Comparison of ENCODE assay signal across 8 cellular contexts in the genomic region with DNA sequence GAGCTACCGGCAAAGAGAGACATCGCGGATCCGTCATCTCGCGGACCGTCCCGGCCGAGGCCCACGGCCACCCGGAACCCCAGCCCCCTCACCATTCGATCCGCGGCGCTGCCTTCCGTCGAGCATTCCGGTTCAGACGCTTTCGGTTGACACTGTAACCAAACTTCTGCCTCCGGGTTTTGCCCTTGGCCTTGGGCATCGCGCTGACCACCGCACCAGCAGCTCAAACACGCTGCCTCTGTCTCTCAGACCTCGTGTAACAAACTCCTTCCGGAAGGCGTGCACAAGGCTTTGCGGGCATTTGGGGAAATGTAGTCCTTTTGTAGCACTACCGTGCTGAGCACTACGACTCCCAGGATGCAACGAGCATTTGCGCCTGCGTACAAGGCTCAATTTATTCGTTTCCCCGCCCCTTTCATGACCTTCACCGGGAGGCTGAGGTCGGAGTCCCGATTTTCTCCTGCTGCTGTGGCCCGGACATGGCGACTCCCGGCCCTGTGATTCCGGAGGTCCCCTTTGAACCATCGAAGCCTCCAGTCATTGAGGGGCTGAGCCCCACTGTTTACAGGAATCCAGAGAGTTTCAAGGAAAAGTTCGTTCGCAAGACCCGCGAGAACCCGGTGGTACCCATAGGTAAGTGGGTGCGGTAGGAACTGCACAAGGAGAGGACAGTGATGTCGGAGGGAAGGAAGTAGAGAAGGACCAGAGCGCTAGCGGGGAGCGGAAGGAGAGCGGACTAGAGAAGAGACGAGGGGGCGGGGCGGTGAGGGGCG. TPM values are rescaled to one million over a fixed set of nuclear protein-coding genes. Genes with fewer than 3 reads are reported as not detected.
DNase-seq lines count a peak whose midpoint lies in the region; ATAC-seq, FAIRE-seq and TF ChIP-seq lines count a peak whose summit lies in the region.

Gene HIGD2A, plus strand, starts transcription at position 411 of the 773 bp plus-strand sequence. Its CDS starts 69 bp downstream, at position 480.
A gene with protein sequence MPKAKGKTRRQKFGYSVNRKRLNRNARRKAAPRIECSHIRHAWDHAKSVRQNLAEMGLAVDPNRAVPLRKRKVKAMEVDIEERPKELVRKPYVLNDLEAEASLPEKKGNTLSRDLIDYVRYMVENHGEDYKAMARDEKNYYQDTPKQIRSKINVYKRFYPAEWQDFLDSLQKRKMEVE (minus strand): TSS at position 258 of the 773 bp plus-strand sequence. CDS start 59 bp downstream, at position 199.

- WGBS in HepG2 (ENCODE audit: low lambda C conversion rate), result under 1% methylated on average over 42 of the region's 59 CpGs

- POLR2A ChIA-PET in HepG2 (lab: Yijun Ruan, JAX), result interaction anchor here (0.7 to 2.3 kb wide), 11 partner anchors 12 to 160 kb away, joined by 3 to 31 read pairs (median 4); partner anchors contain the start of genes CDHR2, KIAA1191 and RNF44

- H3K4me1 ChIP-seq in HepG2 (ENCODE audit: insufficient read depth, low read length), result peaks cover 31% of the 10 kb centered on the region

- peak within 1 kb of the TSS; percentile 71 to 93 (median 92) for H3K4me3 ChIP-seq in HepG2 (replicated peaks in 1 of 3; ENCODE audit: insufficient read depth in 1 of 3, low read depth in 2 of 3, low read length in 3 of 3)

- peaks cover 7 to 34% of the 10 kb centered on the region in 2 experiments for H3K36me3 ChIP-seq in HepG2 (replicated peaks in 1 of 2; ENCODE audit: control insufficient read depth in 1 of 2, insufficient read depth in 2 of 2, low read length in 2 of 2)

- TF ChIP-seq EP300 in HepG2 (IDR thresholded peaks at IDR 0.05; ENCODE audit: low read depth in 2 of 2, low read length in 2 of 2) (no peak), HepG2 (CRISPR knock-in tag; IDR thresholded peaks at IDR 0.05; ENCODE audit: borderline replicate concordance) (peak; percentile 71; the same call in 1 of the 2 replicates)

- peaks cover 11% of the 10 kb centered on the region; the same call in 1 of the 2 replicates for H4K20me1 ChIP-seq in HepG2 (ENCODE audit: insufficient read depth, low read length)

- peaks cover 42% of the 10 kb centered on the region for H3K79me2 ChIP-seq in HepG2 (ENCODE audit: insufficient read depth, low read length)

- peak within 1 kb of the TSS; percentile 85 for H2AFZ ChIP-seq in HepG2 (ENCODE audit: low read length)

- H3K27ac ChIP-seq in C4-2B (peak within 1 kb of the TSS; percentile 94), HepG2 (ENCODE audit: extremely low read length, insufficient read depth, low read length) (peak within 1 kb of the TSS; percentile 99)

- intact Hi-C loops in HepG2 (cut with micrococcal nuclease; ENCODE audit: unreplicated experiment), result loop anchor here (1.0 kb wide), 1 partner anchor 16 kb away; no protein-coding TSS in a partner anchor

- H3K9ac ChIP-seq in HepG2 (ENCODE audit: insufficient read depth, low read depth, low read length), result peak within 1 kb of the TSS; percentile 97

- TF ChIP-seq POLR2A in HepG2 (IDR thresholded peaks at IDR 0.05; ENCODE audit: insufficient read depth in 1 of 2, low read depth in 2 of 2, low read length in 2 of 2), result peak; percentile 78 to 91

- CTCF ChIA-PET in HepG2 (lab: Yijun Ruan, JAX; ENCODE audit: low intra/inter-chr PET ratio, low total read pairs), result no interaction called here

- ATAC-seq in GM19395 (IDR thresholded peaks at IDR 0.05; ENCODE audit: unreplicated experiment) (peak; percentile 91), HG03565 (IDR thresholded peaks at IDR 0.05; ENCODE audit: unreplicated experiment) (peak; percentile 78), HepG2 (peak; percentile 90)

- peak; percentile 97 for DNase-seq in NCI-H774 (lab: John Stamatoyannopoulos, UW)
- peak; percentile 100 for DNase-seq in activated CD4-positive, alpha-beta T cell treated with anti-CD3 and anti-CD28 coated beads, Interleukin-2, amount 50 U/mL, for 4 hours
- peak; percentile 98 to 99 for DNase-seq in dermis microvascular lymphatic vessel endothelial cell (ENCODE audit: low read depth in 2 of 2)
- DNase-seq in HepG2 (ENCODE audit: low spot score), result peak; percentile 98
- peak; percentile 99 for DNase-seq in stimulated activated CD4-positive, alpha-beta T cell treated with anti-CD3 and anti-CD28 coated beads, Interleukin-4, amount 100 ng/mL, for 1 hour

- peak within 1 kb of the TSS; percentile 89 for H3K4me2 ChIP-seq in HepG2 (ENCODE audit: low read depth, low read length)

- TF ChIP-seq RAD21 in HepG2 (CRISPR knock-in tag; IDR thresholded peaks at IDR 0.05), result peak; percentile 57

- no peaks in the 10 kb centered on the region for H3K9me3 ChIP-seq in HepG2 (ENCODE audit: low read length)

- BruUV-seq in HepG2 (replicated peaks; lab: Mats Ljungman, UMichigan), result no TSS peak

- TF ChIP-seq CTCF in C4-2B (conservative IDR thresholded peaks at IDR 0.05) (no peak), HepG2 (CRISPR knock-in tag; IDR thresholded peaks at IDR 0.05) (no peak)

- FAIRE-seq in HepG2 (lab: Jason Lieb, UNC), result peak; percentile 99

- in situ Hi-C loops in HepG2 (cut with HindIII; ENCODE audit: extremely low pct_ligation_motif_present, low pct_unique_long_range_greater_than_20kb), result no loop called here

- H3K27me3 ChIP-seq in HepG2 (ENCODE audit: control insufficient read depth in 1 of 2, insufficient read depth in 2 of 2, low read length in 2 of 2), result no peaks in the 10 kb centered on the region; a peak in 1 of 5 replicates

TF ChIP-seq in HepG2, 621 proteins besides CTCF, POLR2A, EP300 and RAD21 (continues in another document):
- TF ChIP-seq NFKB2 (CRISPR knock-in tag; IDR thresholded peaks at IDR 0.05; ENCODE audit: borderline replicate concordance), result peak; percentile 73
- peak; percentile 24; the same call in 1 of the 2 replicates for TF ChIP-seq ZFP36L1 (CRISPR knock-in tag; IDR thresholded peaks at IDR 0.05)
- no peak for TF ChIP-seq DBP (CRISPR knock-in tag; IDR thresholded peaks at IDR 0.05; ENCODE audit: not compliant biosample characterization)

RNA-seq across cellular contexts. Expression of gene HIGD2A, which starts in this region (rescaled TPM):
- total RNA-seq in dermis microvascular lymphatic vessel endothelial cell (36.3 and 55.5 TPM in 2 replicates), HepG2 (2016; rRNA removed; fragmentation: Illumina TruSeq; extraction: Trizol) (89.2 and 95.7 TPM in 2 replicates)
- 64.5 and 65.6 TPM in 2 replicates for total RNA-seq in HepG2 (2016; cell fraction: cytosol; rRNA removed; fragmentation: Illumina TruSeq; extraction: Trizol; ENCODE audit: low read depth)
- 87.9 and 107 TPM in 2 replicates for total RNA-seq in HepG2 (2016; cell fraction: insoluble cytoplasmic fraction; rRNA removed; fragmentation: Illumina TruSeq; extraction: Trizol)
- 112 and 135 TPM in 2 replicates for total RNA-seq in HepG2 (2016; cell fraction: membrane; rRNA removed; fragmentation: Illumina TruSeq; extraction: Trizol)
- 38.9 and 40.5 TPM in 2 replicates for total RNA-seq in HepG2 (2016; cell fraction: nucleus; rRNA removed; fragmentation: Illumina TruSeq; extraction: Trizol)
- polyA plus RNA-seq in HepG2 (2011; rRNA removed), result 146 TPM in 2 replicates
- polyA plus RNA-seq in HepG2 (2011; cell fraction: cytosol; rRNA removed), result 171 and 302 TPM in 2 replicates
- polyA plus RNA-seq in HepG2 (2011; cell fraction: nucleus; rRNA removed), result 77.0 and 77.1 TPM in 2 replicates
- polyA plus RNA-seq in HepG2 (2012), result 133 and 141 TPM in 2 replicates
- polyA plus RNA-seq in HepG2 (2016; cell fraction: cytosol; fragmentation: Illumina TruSeq; extraction: Trizol; ENCODE audit: low read depth), result 151 and 159 TPM in 2 replicates
- polyA plus RNA-seq in HepG2 (2016; cell fraction: insoluble cytoplasmic fraction; fragmentation: Illumina TruSeq; extraction: Trizol; ENCODE audit: low read depth), result 220 and 222 TPM in 2 replicates
- 239 and 256 TPM in 2 replicates for polyA plus RNA-seq in HepG2 (2016; cell fraction: membrane; fragmentation: Illumina TruSeq; extraction: Trizol; ENCODE audit: low read depth)
- 118 and 123 TPM in 2 replicates for polyA plus RNA-seq in HepG2 (2016; cell fraction: nucleus; fragmentation: Illumina TruSeq; extraction: Trizol; ENCODE audit: insufficient read depth, low read depth)
- 148 and 164 TPM in 2 replicates for polyA minus RNA-seq in HepG2 (2011; rRNA and poly(A)+ RNA removed; ENCODE audit: low replicate concordance)
- polyA minus RNA-seq in HepG2 (2011; cell fraction: cytosol; rRNA and poly(A)+ RNA removed), result 70.4 and 91.9 TPM in 2 replicates
- polyA minus RNA-seq in HepG2 (2011; cell fraction: nucleus; rRNA and poly(A)+ RNA removed), result 33.3 and 40.7 TPM in 2 replicates

RNA-seq across cellular contexts. Expression of the second gene that starts in this region (rescaled TPM):
- total RNA-seq in dermis microvascular lymphatic vessel endothelial cell (10.7 and 11.8 TPM in 2 replicates), HepG2 (2016; rRNA removed; fragmentation: Illumina TruSeq; extraction: Trizol) (48.4 and 58.4 TPM in 2 replicates)
- total RNA-seq in HepG2 (2016; cell fraction: cytosol; rRNA removed; fragmentation: Illumina TruSeq; extraction: Trizol; ENCODE audit: low read depth), result 19.8 and 25.4 TPM in 2 replicates
- 51.5 and 62.4 TPM in 2 replicates for total RNA-seq in HepG2 (2016; cell fraction: insoluble cytoplasmic fraction; rRNA removed; fragmentation: Illumina TruSeq; extraction: Trizol)
- 31.1 and 36.0 TPM in 2 replicates for total RNA-seq in HepG2 (2016; cell fraction: membrane; rRNA removed; fragmentation: Illumina TruSeq; extraction: Trizol)
- 38.3 and 50.4 TPM in 2 replicates for total RNA-seq in HepG2 (2016; cell fraction: nucleus; rRNA removed; fragmentation: Illumina TruSeq; extraction: Trizol)
- polyA plus RNA-seq in HepG2 (2011; rRNA removed), result 43.3 and 45.9 TPM in 2 replicates
- 43.5 and 48.0 TPM in 2 replicates for polyA plus RNA-seq in HepG2 (2011; cell fraction: cytosol; rRNA removed)
- 49.8 and 55.0 TPM in 2 replicates for polyA plus RNA-seq in HepG2 (2011; cell fraction: nucleus; rRNA removed)
- 36.0 and 45.5 TPM in 2 replicates for polyA plus RNA-seq in HepG2 (2012)
- 20.0 and 21.6 TPM in 2 replicates for polyA plus RNA-seq in HepG2 (2016; cell fraction: cytosol; fragmentation: Illumina TruSeq; extraction: Trizol; ENCODE audit: low read depth)
- polyA plus RNA-seq in HepG2 (2016; cell fraction: insoluble cytoplasmic fraction; fragmentation: Illumina TruSeq; extraction: Trizol; ENCODE audit: low read depth), result 99.0 and 104 TPM in 2 replicates
- 29.9 and 32.3 TPM in 2 replicates for polyA plus RNA-seq in HepG2 (2016; cell fraction: membrane; fragmentation: Illumina TruSeq; extraction: Trizol; ENCODE audit: low read depth)
- polyA plus RNA-seq in HepG2 (2016; cell fraction: nucleus; fragmentation: Illumina TruSeq; extraction: Trizol; ENCODE audit: insufficient read depth, low read depth), result 76.6 and 84.9 TPM in 2 replicates
- polyA minus RNA-seq in HepG2 (2011; rRNA and poly(A)+ RNA removed; ENCODE audit: low replicate concordance), result 16.4 and 48.3 TPM in 2 replicates
- 10.2 and 15.5 TPM in 2 replicates for polyA minus RNA-seq in HepG2 (2011; cell fraction: cytosol; rRNA and poly(A)+ RNA removed)
- 37.8 and 42.2 TPM in 2 replicates for polyA minus RNA-seq in HepG2 (2011; cell fraction: nucleus; rRNA and poly(A)+ RNA removed)

Comparison
In these comparisons a context has a peak if more than half of its experiments do, and no peak if none do; other contexts are left out.
1. Peak in every context shown above with its lines: DNase-seq, ATAC-seq, H3K4me3 ChIP-seq and H3K27ac ChIP-seq.